In the genomic region with DNA sequence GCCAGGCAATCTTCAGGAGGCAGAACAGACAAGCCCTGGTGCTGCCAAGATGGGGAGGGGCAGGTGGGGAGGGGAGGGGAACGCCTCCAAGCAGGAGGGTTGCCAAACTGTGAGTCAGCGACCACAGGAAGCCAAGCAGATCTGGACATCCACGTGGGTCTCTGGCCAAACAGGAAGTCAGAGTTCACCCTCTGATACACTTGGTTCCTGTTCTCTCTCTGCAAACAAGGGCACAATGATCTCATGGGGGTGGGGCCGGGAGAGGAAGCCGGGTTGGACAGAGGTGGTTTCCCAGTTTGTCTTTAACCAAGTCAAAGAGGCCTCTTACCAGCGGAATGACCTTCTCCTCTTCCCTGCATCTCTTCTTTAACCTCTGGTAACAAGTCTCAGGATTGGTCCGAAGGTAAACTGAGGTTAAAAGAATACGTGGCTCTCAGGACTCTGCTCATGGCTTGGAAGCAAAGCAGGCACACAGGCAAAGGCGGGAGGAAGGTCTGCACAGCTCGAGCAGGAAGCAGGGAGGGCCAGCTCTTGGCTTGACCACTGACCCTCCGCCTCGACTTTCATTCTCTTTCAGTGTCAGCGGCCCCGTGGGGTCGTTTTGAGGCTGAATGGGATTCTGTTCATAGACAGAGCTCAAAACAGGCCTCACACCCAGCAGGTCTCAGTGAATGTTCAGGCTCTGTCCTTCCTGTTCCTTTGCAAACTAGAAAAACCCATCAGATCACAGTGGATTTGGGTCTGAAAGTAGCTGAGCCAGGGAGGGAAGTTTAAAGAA, we compare ENCODE assay signal across 1 cellular context.
TF ChIP-seq lines count a peak whose summit lies in the region.

No MANE protein-coding gene starts in this region.

TF ChIP-seq in HepG2, 621 proteins besides CTCF, POLR2A, EP300 and RAD21 (continued from another document and continues in another):
- TF ChIP-seq, protein P1, sequence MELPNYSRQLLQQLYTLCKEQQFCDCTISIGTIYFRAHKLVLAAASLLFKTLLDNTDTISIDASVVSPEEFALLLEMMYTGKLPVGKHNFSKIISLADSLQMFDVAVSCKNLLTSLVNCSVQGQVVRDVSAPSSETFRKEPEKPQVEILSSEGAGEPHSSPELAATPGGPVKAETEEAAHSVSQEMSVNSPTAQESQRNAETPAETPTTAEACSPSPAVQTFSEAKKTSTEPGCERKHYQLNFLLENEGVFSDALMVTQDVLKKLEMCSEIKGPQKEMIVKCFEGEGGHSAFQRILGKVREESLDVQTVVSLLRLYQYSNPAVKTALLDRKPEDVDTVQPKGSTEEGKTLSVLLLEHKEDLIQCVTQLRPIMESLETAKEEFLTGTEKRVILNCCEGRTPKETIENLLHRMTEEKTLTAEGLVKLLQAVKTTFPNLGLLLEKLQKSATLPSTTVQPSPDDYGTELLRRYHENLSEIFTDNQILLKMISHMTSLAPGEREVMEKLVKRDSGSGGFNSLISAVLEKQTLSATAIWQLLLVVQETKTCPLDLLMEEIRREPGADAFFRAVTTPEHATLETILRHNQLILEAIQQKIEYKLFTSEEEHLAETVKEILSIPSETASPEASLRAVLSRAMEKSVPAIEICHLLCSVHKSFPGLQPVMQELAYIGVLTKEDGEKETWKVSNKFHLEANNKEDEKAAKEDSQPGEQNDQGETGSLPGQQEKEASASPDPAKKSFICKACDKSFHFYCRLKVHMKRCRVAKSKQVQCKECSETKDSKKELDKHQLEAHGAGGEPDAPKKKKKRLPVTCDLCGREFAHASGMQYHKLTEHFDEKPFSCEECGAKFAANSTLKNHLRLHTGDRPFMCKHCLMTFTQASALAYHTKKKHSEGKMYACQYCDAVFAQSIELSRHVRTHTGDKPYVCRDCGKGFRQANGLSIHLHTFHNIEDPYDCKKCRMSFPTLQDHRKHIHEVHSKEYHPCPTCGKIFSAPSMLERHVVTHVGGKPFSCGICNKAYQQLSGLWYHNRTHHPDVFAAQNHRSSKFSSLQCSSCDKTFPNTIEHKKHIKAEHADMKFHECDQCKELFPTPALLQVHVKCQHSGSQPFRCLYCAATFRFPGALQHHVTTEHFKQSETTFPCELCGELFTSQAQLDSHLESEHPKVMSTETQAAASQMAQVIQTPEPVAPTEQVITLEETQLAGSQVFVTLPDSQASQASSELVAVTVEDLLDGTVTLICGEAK (IDR thresholded peaks at IDR 0.05) = no peak
- TF ChIP-seq, protein P1 (CRISPR knock-in tag; IDR thresholded peaks at IDR 0.05) = no peak; the same call in none of the 2 replicates
- TF ChIP-seq JUND (CRISPR knock-in tag; IDR thresholded peaks at IDR 0.05) = peak; percentile 98
- TF ChIP-seq NCOR1 (IDR thresholded peaks at IDR 0.05; ENCODE audit: borderline replicate concordance, low read length) = peak; percentile 34; the same call in 1 of the 2 replicates
- TF ChIP-seq, protein P2, sequence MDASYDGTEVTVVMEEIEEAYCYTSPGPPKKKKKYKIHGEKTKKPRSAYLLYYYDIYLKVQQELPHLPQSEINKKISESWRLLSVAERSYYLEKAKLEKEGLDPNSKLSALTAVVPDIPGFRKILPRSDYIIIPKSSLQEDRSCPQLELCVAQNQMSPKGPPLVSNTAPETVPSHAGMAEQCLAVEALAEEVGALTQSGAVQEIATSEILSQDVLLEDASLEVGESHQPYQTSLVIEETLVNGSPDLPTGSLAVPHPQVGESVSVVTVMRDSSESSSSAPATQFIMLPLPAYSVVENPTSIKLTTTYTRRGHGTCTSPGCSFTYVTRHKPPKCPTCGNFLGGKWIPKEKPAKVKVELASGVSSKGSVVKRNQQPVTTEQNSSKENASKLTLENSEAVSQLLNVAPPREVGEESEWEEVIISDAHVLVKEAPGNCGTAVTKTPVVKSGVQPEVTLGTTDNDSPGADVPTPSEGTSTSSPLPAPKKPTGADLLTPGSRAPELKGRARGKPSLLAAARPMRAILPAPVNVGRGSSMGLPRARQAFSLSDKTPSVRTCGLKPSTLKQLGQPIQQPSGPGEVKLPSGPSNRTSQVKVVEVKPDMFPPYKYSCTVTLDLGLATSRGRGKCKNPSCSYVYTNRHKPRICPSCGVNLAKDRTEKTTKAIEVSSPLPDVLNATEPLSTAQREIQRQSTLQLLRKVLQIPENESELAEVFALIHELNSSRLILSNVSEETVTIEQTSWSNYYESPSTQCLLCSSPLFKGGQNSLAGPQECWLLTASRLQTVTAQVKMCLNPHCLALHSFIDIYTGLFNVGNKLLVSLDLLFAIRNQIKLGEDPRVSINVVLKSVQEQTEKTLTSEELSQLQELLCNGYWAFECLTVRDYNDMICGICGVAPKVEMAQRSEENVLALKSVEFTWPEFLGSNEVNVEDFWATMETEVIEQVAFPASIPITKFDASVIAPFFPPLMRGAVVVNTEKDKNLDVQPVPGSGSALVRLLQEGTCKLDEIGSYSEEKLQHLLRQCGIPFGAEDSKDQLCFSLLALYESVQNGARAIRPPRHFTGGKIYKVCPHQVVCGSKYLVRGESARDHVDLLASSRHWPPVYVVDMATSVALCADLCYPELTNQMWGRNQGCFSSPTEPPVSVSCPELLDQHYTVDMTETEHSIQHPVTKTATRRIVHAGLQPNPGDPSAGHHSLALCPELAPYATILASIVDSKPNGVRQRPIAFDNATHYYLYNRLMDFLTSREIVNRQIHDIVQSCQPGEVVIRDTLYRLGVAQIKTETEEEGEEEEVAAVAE (CRISPR knock-in tag; IDR thresholded peaks at IDR 0.05; ENCODE audit: borderline replicate concordance) = peak; percentile 91; the same call in 1 of the 2 replicates
- TF ChIP-seq WIZ (CRISPR knock-in tag; IDR thresholded peaks at IDR 0.05) = peak; percentile 33; the same call in 1 of the 2 replicates
- TF ChIP-seq ZNF780A (CRISPR knock-in tag; IDR thresholded peaks at IDR 0.05) = no peak
- TF ChIP-seq, protein P3, sequence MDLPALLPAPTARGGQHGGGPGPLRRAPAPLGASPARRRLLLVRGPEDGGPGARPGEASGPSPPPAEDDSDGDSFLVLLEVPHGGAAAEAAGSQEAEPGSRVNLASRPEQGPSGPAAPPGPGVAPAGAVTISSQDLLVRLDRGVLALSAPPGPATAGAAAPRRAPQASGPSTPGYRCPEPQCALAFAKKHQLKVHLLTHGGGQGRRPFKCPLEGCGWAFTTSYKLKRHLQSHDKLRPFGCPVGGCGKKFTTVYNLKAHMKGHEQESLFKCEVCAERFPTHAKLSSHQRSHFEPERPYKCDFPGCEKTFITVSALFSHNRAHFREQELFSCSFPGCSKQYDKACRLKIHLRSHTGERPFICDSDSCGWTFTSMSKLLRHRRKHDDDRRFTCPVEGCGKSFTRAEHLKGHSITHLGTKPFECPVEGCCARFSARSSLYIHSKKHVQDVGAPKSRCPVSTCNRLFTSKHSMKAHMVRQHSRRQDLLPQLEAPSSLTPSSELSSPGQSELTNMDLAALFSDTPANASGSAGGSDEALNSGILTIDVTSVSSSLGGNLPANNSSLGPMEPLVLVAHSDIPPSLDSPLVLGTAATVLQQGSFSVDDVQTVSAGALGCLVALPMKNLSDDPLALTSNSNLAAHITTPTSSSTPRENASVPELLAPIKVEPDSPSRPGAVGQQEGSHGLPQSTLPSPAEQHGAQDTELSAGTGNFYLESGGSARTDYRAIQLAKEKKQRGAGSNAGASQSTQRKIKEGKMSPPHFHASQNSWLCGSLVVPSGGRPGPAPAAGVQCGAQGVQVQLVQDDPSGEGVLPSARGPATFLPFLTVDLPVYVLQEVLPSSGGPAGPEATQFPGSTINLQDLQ (CRISPR knock-in tag; IDR thresholded peaks at IDR 0.05) = no peak
- TF ChIP-seq ZNF136 (CRISPR knock-in tag; IDR thresholded peaks at IDR 0.05; ENCODE audit: low read depth) = peak; percentile 63; the same call in 1 of the 2 replicates
- TF ChIP-seq TMF1 (CRISPR knock-in tag; IDR thresholded peaks at IDR 0.05; ENCODE audit: low read depth) = no peak
- TF ChIP-seq ZNF775 (CRISPR knock-in tag; IDR thresholded peaks at IDR 0.05; ENCODE audit: borderline replicate concordance) = peak; percentile 67; the same call in 1 of the 2 replicates
- peak; percentile 58; the same call in 1 of the 2 replicates for TF ChIP-seq FOXC1 (CRISPR knock-in tag; IDR thresholded peaks at IDR 0.05; ENCODE audit: borderline replicate concordance)
- TF ChIP-seq, protein P4, sequence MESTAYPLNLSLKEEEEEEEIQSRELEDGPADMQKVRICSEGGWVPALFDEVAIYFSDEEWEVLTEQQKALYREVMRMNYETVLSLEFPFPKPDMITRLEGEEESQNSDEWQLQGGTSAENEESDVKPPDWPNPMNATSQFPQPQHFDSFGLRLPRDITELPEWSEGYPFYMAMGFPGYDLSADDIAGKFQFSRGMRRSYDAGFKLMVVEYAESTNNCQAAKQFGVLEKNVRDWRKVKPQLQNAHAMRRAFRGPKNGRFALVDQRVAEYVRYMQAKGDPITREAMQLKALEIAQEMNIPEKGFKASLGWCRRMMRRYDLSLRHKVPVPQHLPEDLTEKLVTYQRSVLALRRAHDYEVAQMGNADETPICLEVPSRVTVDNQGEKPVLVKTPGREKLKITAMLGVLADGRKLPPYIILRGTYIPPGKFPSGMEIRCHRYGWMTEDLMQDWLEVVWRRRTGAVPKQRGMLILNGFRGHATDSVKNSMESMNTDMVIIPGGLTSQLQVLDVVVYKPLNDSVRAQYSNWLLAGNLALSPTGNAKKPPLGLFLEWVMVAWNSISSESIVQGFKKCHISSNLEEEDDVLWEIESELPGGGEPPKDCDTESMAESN (CRISPR knock-in tag; conservative IDR thresholded peaks at IDR 0.05) = peak; percentile 91
- no peak for TF ChIP-seq CENPX (CRISPR knock-in tag; IDR thresholded peaks at IDR 0.05)
- no peak for TF ChIP-seq TEAD2 (CRISPR knock-in tag; IDR thresholded peaks at IDR 0.05)
- TF ChIP-seq, protein P5, sequence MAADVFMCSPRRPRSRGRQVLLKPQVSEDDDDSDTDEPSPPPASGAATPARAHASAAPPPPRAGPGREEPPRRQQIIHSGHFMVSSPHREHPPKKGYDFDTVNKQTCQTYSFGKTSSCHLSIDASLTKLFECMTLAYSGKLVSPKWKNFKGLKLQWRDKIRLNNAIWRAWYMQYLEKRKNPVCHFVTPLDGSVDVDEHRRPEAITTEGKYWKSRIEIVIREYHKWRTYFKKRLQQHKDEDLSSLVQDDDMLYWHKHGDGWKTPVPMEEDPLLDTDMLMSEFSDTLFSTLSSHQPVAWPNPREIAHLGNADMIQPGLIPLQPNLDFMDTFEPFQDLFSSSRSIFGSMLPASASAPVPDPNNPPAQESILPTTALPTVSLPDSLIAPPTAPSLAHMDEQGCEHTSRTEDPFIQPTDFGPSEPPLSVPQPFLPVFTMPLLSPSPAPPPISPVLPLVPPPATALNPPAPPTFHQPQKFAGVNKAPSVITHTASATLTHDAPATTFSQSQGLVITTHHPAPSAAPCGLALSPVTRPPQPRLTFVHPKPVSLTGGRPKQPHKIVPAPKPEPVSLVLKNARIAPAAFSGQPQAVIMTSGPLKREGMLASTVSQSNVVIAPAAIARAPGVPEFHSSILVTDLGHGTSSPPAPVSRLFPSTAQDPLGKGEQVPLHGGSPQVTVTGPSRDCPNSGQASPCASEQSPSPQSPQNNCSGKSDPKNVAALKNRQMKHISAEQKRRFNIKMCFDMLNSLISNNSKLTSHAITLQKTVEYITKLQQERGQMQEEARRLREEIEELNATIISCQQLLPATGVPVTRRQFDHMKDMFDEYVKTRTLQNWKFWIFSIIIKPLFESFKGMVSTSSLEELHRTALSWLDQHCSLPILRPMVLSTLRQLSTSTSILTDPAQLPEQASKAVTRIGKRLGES (CRISPR knock-in tag; IDR thresholded peaks at IDR 0.05; ENCODE audit: borderline replicate concordance) = no peak
- TF ChIP-seq KLF6 (CRISPR knock-in tag; IDR thresholded peaks at IDR 0.05) = peak; percentile 92
- peak; percentile 91 for TF ChIP-seq FOXO1 (CRISPR knock-in tag; IDR thresholded peaks at IDR 0.05)
- no peak for TF ChIP-seq SOX6 (IDR thresholded peaks at IDR 0.05)
- peak; percentile 93 for TF ChIP-seq SOX6 (CRISPR knock-in tag; IDR thresholded peaks at IDR 0.05)
- no peak for TF ChIP-seq ZNF354B (CRISPR knock-in tag; IDR thresholded peaks at IDR 0.05)
- peak; percentile 61 for TF ChIP-seq GABPA (IDR thresholded peaks at IDR 0.05; ENCODE audit: low read depth, low read length)
- peak; percentile 94 for TF ChIP-seq GABPA (CRISPR knock-in tag; IDR thresholded peaks at IDR 0.05; ENCODE audit: low read depth)
- peak; percentile 41 for TF ChIP-seq CBX1 (IDR thresholded peaks at IDR 0.05; ENCODE audit: low read depth)
- TF ChIP-seq, protein P6, sequence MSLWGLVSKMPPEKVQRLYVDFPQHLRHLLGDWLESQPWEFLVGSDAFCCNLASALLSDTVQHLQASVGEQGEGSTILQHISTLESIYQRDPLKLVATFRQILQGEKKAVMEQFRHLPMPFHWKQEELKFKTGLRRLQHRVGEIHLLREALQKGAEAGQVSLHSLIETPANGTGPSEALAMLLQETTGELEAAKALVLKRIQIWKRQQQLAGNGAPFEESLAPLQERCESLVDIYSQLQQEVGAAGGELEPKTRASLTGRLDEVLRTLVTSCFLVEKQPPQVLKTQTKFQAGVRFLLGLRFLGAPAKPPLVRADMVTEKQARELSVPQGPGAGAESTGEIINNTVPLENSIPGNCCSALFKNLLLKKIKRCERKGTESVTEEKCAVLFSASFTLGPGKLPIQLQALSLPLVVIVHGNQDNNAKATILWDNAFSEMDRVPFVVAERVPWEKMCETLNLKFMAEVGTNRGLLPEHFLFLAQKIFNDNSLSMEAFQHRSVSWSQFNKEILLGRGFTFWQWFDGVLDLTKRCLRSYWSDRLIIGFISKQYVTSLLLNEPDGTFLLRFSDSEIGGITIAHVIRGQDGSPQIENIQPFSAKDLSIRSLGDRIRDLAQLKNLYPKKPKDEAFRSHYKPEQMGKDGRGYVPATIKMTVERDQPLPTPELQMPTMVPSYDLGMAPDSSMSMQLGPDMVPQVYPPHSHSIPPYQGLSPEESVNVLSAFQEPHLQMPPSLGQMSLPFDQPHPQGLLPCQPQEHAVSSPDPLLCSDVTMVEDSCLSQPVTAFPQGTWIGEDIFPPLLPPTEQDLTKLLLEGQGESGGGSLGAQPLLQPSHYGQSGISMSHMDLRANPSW (CRISPR knock-in tag; IDR thresholded peaks at IDR 0.05; ENCODE audit: borderline replicate concordance) = peak; percentile 88
